Comparison of ENCODE assay signal across 9 cellular contexts in genomic region chr9:130938652-130939404, GRCh38. TPM values are rescaled to one million over a fixed set of nuclear protein-coding genes. Genes with fewer than 3 reads are reported as not detected.
DNase-seq lines count a peak whose midpoint lies in the region; ATAC-seq and TF ChIP-seq lines count a peak whose summit lies in the region.
"Had no signal": no experiment of that assay in that cellular context is flagged by ENCODE, and none has a peak within 500 bp of the region (broad histone marks: within the 10 kb centered on the region; RNA-seq: fewer than 3 reads in every experiment).

FIBCD1 (minus strand) TSS chr9:130939247; CDS start chr9:130938607, 640 bp downstream.

- peak within 1 kb of the TSS; percentile 59; the same call in 1 of the 2 replicates for H3K27ac ChIP-seq in Panc1 (ENCODE audit: low read length)
- no peak within 1 kb of the TSS for H3K27ac ChIP-seq in muscle layer of duodenum (ENCODE audit: low read length)
- H3K27ac ChIP-seq: neutrophil had no signal

- peak; percentile 87 for DNase-seq in 8988T
- peak; percentile 57 for DNase-seq in GM12865 (ENCODE audit: low read depth)
- DNase-seq in Panc1 (ENCODE audit: low read depth, low spot score): no peak
- peak; percentile 24 for DNase-seq in dermis blood vessel endothelial cell

- H3K36me3 ChIP-seq in Panc1 (ENCODE audit: control insufficient read depth, insufficient read depth, low read length) (no peaks in the 10 kb centered on the region), muscle layer of duodenum (ENCODE audit: control insufficient read depth in 1 of 2, insufficient read depth in 2 of 2, low read length in 2 of 2) (no peaks in the 10 kb centered on the region)
- H3K36me3 ChIP-seq: neutrophil had no signal

- H3K9me3 ChIP-seq in Panc1 (ENCODE audit: control insufficient read depth, insufficient read depth, low read depth, low read length) (no peaks in the 10 kb centered on the region), muscle layer of duodenum (ENCODE audit: control insufficient read depth in 1 of 2, low read length in 2 of 2) (no peaks in the 10 kb centered on the region)
- H3K9me3 ChIP-seq: neutrophil had no signal

- in situ Hi-C loops in Panc1 (cut with HindIII; ENCODE audit: low pct_unique_long_range_greater_than_20kb, low sequenced_read_pairs): no loop called here

- H3K4me1 ChIP-seq in Panc1 (ENCODE audit: control insufficient read depth, insufficient read depth, low read length) (peaks cover 17% of the 10 kb centered on the region), muscle layer of duodenum (ENCODE audit: control insufficient read depth in 1 of 2, insufficient read depth in 2 of 2, low read length in 2 of 2) (peaks cover 0 to 32% of the 10 kb centered on the region in 2 donors)

- no TSS peak for BruUV-seq in Panc1 (replicated peaks; lab: Mats Ljungman, UMichigan)

- TF ChIP-seq CTCF in GM12865 (IDR thresholded peaks at IDR 0.05; ENCODE audit: insufficient read depth, low read depth, low read length, missing control alignments) (peak; percentile 39), Panc1 (IDR thresholded peaks at IDR 0.05) (peak; percentile 74; the same call in 1 of the 2 replicates)

- H3K27me3 ChIP-seq in Panc1 (ENCODE audit: control insufficient read depth, insufficient read depth, low read length) (no peaks in the 10 kb centered on the region), muscle layer of duodenum (ENCODE audit: low read depth, low read length) (peaks cover 55% of the 10 kb centered on the region)

- POLR2A ChIA-PET in Panc1 (lab: Charles Lee): no interaction called here

- H3K4me3 ChIP-seq in GM12865 (ENCODE audit: low read depth, low read length) (peak within 1 kb of the TSS; percentile 55), Panc1 (ENCODE audit: low read depth in 2 of 2, low read length in 2 of 2) (peak within 1 kb of the TSS; percentile 56 to 62), muscle layer of duodenum (ENCODE audit: low read depth in 1 of 2, low read length in 2 of 2) (peak within 1 kb of the TSS; percentile 21 to 64)

- CTCF ChIA-PET in Panc1 (lab: Charles Lee): interaction anchor here (1.0 kb wide), 2 partner anchors 60 to 69 kb away, joined by 3 read pairs; no protein-coding TSS in a partner anchor

- intact Hi-C loops in Panc1 (cut with micrococcal nuclease; ENCODE audit: unreplicated experiment): no loop called here

- ATAC-seq in Panc1 (peak; percentile 73), GM18867 (IDR thresholded peaks at IDR 0.05; ENCODE audit: unreplicated experiment) (no peak), GM19328 (IDR thresholded peaks at IDR 0.05; ENCODE audit: unreplicated experiment) (no peak), HG03439 (IDR thresholded peaks at IDR 0.05; ENCODE audit: unreplicated experiment) (no peak)

RNA-seq across cellular contexts. Expression of gene FIBCD1, which starts in this region (rescaled TPM):
- total RNA-seq in Panc1 (2021; ENCODE audit: unreplicated experiment): 16.3 TPM
- 16.6 TPM for polyA plus RNA-seq in Panc1 (2012; ENCODE audit: insufficient read length)
- total RNA-seq in dermis blood vessel endothelial cell: under 0.01 and 0.05 TPM in 2 replicates

Comparison
In these comparisons a context has a peak if more than half of its experiments do, and no peak if none do; other contexts are left out.
1. RNA of gene FIBCD1 (total RNA-seq): 16.3 TPM in Panc1 (single experiment); under 0.01 to 0.05 TPM in dermis blood vessel endothelial cell; every median in the first group is over 10 times any median in the second.
2. Peak in DNase-seq in dermis blood vessel endothelial cell; RNA of the gene not detected or under 1 TPM.
3. Peak in every context shown above with its lines, with median percentiles within 50 percentile points of each other: H3K4me3 ChIP-seq.